9 cellular contexts compared by ENCODE assay signal in genomic region chr18:908631-909621, GRCh38. TPM values are rescaled to one million over a fixed set of nuclear protein-coding genes. Genes with fewer than 3 reads are reported as not detected.
DNase-seq lines count a peak whose midpoint lies in the region; ATAC-seq and TF ChIP-seq lines count a peak whose summit lies in the region.
"Had no signal": no experiment of that assay in that cellular context is flagged by ENCODE, and none has a peak within 500 bp of the region (broad histone marks: within the 10 kb centered on the region; RNA-seq: fewer than 3 reads in every experiment).

No MANE protein-coding gene starts in this region.

- H3K27me3 ChIP-seq in SK-N-SH (ENCODE audit: insufficient read depth) = peaks cover 73% of the 10 kb centered on the region
- peaks cover 98% of the 10 kb centered on the region for H3K27me3 ChIP-seq in hepatocyte
- no peaks in the 10 kb centered on the region for H3K27me3 ChIP-seq in PC-9 (ENCODE audit: insufficient read depth, low read depth)

- H3K4me3 ChIP-seq in SK-N-SH (ENCODE audit: low read depth in 2 of 2, low read length in 1 of 2) = peak overlapping the region; percentile 24 to 58; a peak in 3 of 4 replicates
- peak overlapping the region; percentile 42 for H3K4me3 ChIP-seq in hepatocyte
- H3K4me3 ChIP-seq in PC-9 = no peak overlapping the region

- no peak overlapping the region for H3K27ac Mint-ChIP-seq in stimulated activated naive B cell treated with anti-CD40 and anti-IgM and Interleukin-4, amounts not matched to agents 10 μg/mL and 1 μg/mL and 100 μg/mL, for 72 hours
- H3K27ac Mint-ChIP-seq: dendritic cell treated with granulocyte-macrophage colony-stimulating factor and Interleukin-4, amounts not matched to agents 40 ng/mL and 50 ng/mL, for 4 days had no signal

- CTCF ChIA-PET in SK-N-SH (lab: Yijun Ruan, JAX) (no interaction called here), PC-9 (lab: Charles Lee) (no interaction called here)

- peaks cover 0 to 4% of the 10 kb centered on the region in 2 donors for H3K36me3 Mint-ChIP-seq in stimulated activated naive B cell treated with anti-CD40 and anti-IgM and Interleukin-4, amounts not matched to agents 10 μg/mL and 1 μg/mL and 100 μg/mL, for 72 hours

- H3K9ac ChIP-seq in SK-N-SH = no peak overlapping the region

- H3K27me3 Mint-ChIP-seq in stimulated activated naive B cell treated with anti-CD40 and anti-IgM and Interleukin-4, amounts not matched to agents 10 μg/mL and 1 μg/mL and 100 μg/mL, for 72 hours = peaks cover 46 to 70% of the 10 kb centered on the region in 2 donors

- H2AFZ ChIP-seq in SK-N-SH (ENCODE audit: low read depth) (0 out of 2 replicates have a peak overlapping the region, but pooled peaks have one; percentile 29), hepatocyte (peak overlapping the region; percentile 49), PC-9 (no peak overlapping the region)

- intact Hi-C loops in PC-9 (cut with micrococcal nuclease; ENCODE audit: unreplicated experiment) = no loop called here

- H4K20me1 ChIP-seq in SK-N-SH (ENCODE audit: insufficient read depth) = no peaks in the 10 kb centered on the region
- no peaks in the 10 kb centered on the region for H4K20me1 ChIP-seq in hepatocyte (ENCODE audit: insufficient read depth, poor library complexity, severe bottlenecking)
- H4K20me1 ChIP-seq in PC-9 (ENCODE audit: insufficient read depth) = no peaks in the 10 kb centered on the region

- H3K9me3 Mint-ChIP-seq in stimulated activated naive B cell treated with anti-CD40 and anti-IgM and Interleukin-4, amounts not matched to agents 10 μg/mL and 1 μg/mL and 100 μg/mL, for 72 hours = no peaks in the 10 kb centered on the region
- H3K9me3 Mint-ChIP-seq: dendritic cell treated with granulocyte-macrophage colony-stimulating factor and Interleukin-4, amounts not matched to agents 40 ng/mL and 50 ng/mL, for 4 days had no signal

- H3K36me3 ChIP-seq in SK-N-SH (replicated peaks in 1 of 2; ENCODE audit: control insufficient read depth in 1 of 2, insufficient read depth in 2 of 2, low read length in 1 of 2) (no peaks in the 10 kb centered on the region), hepatocyte (replicated peaks; ENCODE audit: insufficient read depth, low read depth) (no peaks in the 10 kb centered on the region), PC-9 (ENCODE audit: low read depth) (no peaks in the 10 kb centered on the region)

- H3K27ac ChIP-seq in SK-N-SH (ENCODE audit: low read depth in 2 of 2, low read length in 1 of 2) = no peak overlapping the region
- H3K27ac ChIP-seq in hepatocyte = no peak overlapping the region
- no peak overlapping the region for H3K27ac ChIP-seq in PC-9

- H3K4me1 ChIP-seq in SK-N-SH (ENCODE audit: control insufficient read depth in 1 of 2, insufficient read depth in 2 of 2, low read depth in 1 of 2, low read length in 1 of 2) = no peaks in the 10 kb centered on the region
- H3K4me1 ChIP-seq in hepatocyte (ENCODE audit: insufficient read depth) = peaks cover 30% of the 10 kb centered on the region
- H3K4me1 ChIP-seq in PC-9 (replicated peaks; ENCODE audit: insufficient read depth) = no peaks in the 10 kb centered on the region

- BruUV-seq in PC-9 (replicated peaks; lab: Mats Ljungman, UMichigan) = no TSS peak

- no peak for TF ChIP-seq EP300 in SK-N-SH (IDR thresholded peaks at IDR 0.05; ENCODE audit: borderline replicate concordance in 1 of 2, low read depth in 1 of 2, low read length in 1 of 2)

- TF ChIP-seq RAD21 in SK-N-SH (IDR thresholded peaks at IDR 0.05; ENCODE audit: low read length) = no peak

- whole genome bisulfite sequencing in SK-N-SH (ENCODE audit: low lambda C conversion rate) = 5% methylated on average over 24 of the region's 65 CpGs
- 7% methylated on average over 60 of the region's 65 CpGs for WGBS in hepatocyte (ENCODE audit: low lambda C conversion rate, missing lambda C conversion rate)

- ATAC-seq in SK-N-SH treated with all-trans-retinoic acid at 6 μM for 48 hours (no peak; the same call in 2 of the 3 replicates), HG03521 (IDR thresholded peaks at IDR 0.05; ENCODE audit: unreplicated experiment) (no peak), GM18909 (IDR thresholded peaks at IDR 0.05; ENCODE audit: poor library complexity, unreplicated experiment) (no peak)
- ATAC-seq in stimulated activated naive B cell treated with anti-CD40 and anti-IgM and Interleukin-4, amounts not matched to agents 10 μg/mL and 1 μg/mL and 100 μg/mL, for 72 hours (replicated peaks) = no peak

- H3K9me2 ChIP-seq in SK-N-SH (no peaks in the 10 kb centered on the region), hepatocyte (replicated peaks; ENCODE audit: insufficient read depth) (no peaks in the 10 kb centered on the region), PC-9 (ENCODE audit: insufficient read depth) (no peaks in the 10 kb centered on the region)

- H3K4me2 ChIP-seq in SK-N-SH = peak overlapping the region; percentile 82
- peak overlapping the region; percentile 98 for H3K4me2 ChIP-seq in hepatocyte
- H3K4me2 ChIP-seq in PC-9 = no peak overlapping the region

- DNase-seq in SK-N-SH = peak; percentile 27
- peak; percentile 61 for DNase-seq in OCI-M1 (lab: John Stamatoyannopoulos, UW)
- DNase-seq in hepatocyte (ENCODE audit: low spot score) = no peak
- no peak for DNase-seq in stimulated activated naive B cell treated with anti-CD40 and anti-IgM and Interleukin-4, amounts not matched to agents 10 μg/mL and 1 μg/mL and 100 μg/mL, for 72 hours
- DNase-seq in PC-9 = no peak

- H3F3A ChIP-seq in SK-N-SH (replicated peaks; ENCODE audit: insufficient read depth) (no peaks in the 10 kb centered on the region), PC-9 (ENCODE audit: insufficient read depth, low read depth) (no peaks in the 10 kb centered on the region)

- H3K4me1 Mint-ChIP-seq in stimulated activated naive B cell treated with anti-CD40 and anti-IgM and Interleukin-4, amounts not matched to agents 10 μg/mL and 1 μg/mL and 100 μg/mL, for 72 hours = peaks cover 16 to 17% of the 10 kb centered on the region in 2 donors

- TF ChIP-seq CTCF in SK-N-SH (IDR thresholded peaks at IDR 0.05) (no peak), hepatocyte (IDR thresholded peaks at IDR 0.05; ENCODE audit: poor library complexity) (no peak), PC-9 (conservative IDR thresholded peaks at IDR 0.05) (no peak)

- no peaks in the 10 kb centered on the region for H3K9me3 ChIP-seq in SK-N-SH
- no peaks in the 10 kb centered on the region for H3K9me3 ChIP-seq in hepatocyte (ENCODE audit: low read depth)
- no peaks in the 10 kb centered on the region for H3K9me3 ChIP-seq in PC-9 (ENCODE audit: insufficient read depth, low read depth)

- peak overlapping the region; percentile 47 to 74 for H3K4me3 Mint-ChIP-seq in stimulated activated naive B cell treated with anti-CD40 and anti-IgM and Interleukin-4, amounts not matched to agents 10 μg/mL and 1 μg/mL and 100 μg/mL, for 72 hours
- H3K4me3 Mint-ChIP-seq: dendritic cell treated with granulocyte-macrophage colony-stimulating factor and Interleukin-4, amounts not matched to agents 40 ng/mL and 50 ng/mL, for 4 days had no signal

- POLR2A ChIA-PET in SK-N-SH (lab: Yijun Ruan, JAX) (no interaction called here), PC-9 (lab: Charles Lee; ENCODE audit: unreplicated experiment) (no interaction called here)

- H3K79me2 ChIP-seq in SK-N-SH (ENCODE audit: insufficient read depth) (no peaks in the 10 kb centered on the region), hepatocyte (no peaks in the 10 kb centered on the region), PC-9 (ENCODE audit: low read depth) (no peaks in the 10 kb centered on the region)

TF ChIP-seq in SK-N-SH, 30 proteins besides CTCF, POLR2A, EP300 and RAD21 (continues in another document):
- TF ChIP-seq POLR2AphosphoS5 (IDR thresholded peaks at IDR 0.05; ENCODE audit: low read depth, low read length) (no peak), TEAD4 (IDR thresholded peaks at IDR 0.05; ENCODE audit: borderline replicate concordance, insufficient read depth) (no peak), SMC3 (IDR thresholded peaks at IDR 0.05; ENCODE audit: low read depth, low read length) (no peak), GATA2 (CRISPR knock-in tag; IDR thresholded peaks at IDR 0.05) (no peak), PBX3 (IDR thresholded peaks at IDR 0.05) (no peak), MXI1 (IDR thresholded peaks at IDR 0.05; ENCODE audit: low read depth, low read length) (no peak), TAF1 (IDR thresholded peaks at IDR 0.05; ENCODE audit: borderline replicate concordance, low read depth, low read length) (no peak), ELF1 (IDR thresholded peaks at IDR 0.05) (no peak)

TF ChIP-seq in SK-N-SH treated with all-trans-retinoic acid at 6 μM for 48 hours, 23 proteins besides CTCF, POLR2A, EP300 and RAD21 (continues in another document):
- TF ChIP-seq CSRNP3 (CRISPR knock-in tag; IDR thresholded peaks at IDR 0.05) (no peak), ISL1 (CRISPR knock-in tag; IDR thresholded peaks at IDR 0.05) (no peak), ZFP30 (CRISPR knock-in tag; IDR thresholded peaks at IDR 0.05) (no peak), TOX (CRISPR knock-in tag; IDR thresholded peaks at IDR 0.05; ENCODE audit: borderline replicate concordance) (no peak), ZNF565 (CRISPR knock-in tag; conservative IDR thresholded peaks at IDR 0.05; ENCODE audit: low read depth) (no peak), ARNTL (CRISPR knock-in tag; IDR thresholded peaks at IDR 0.05; ENCODE audit: borderline replicate concordance, low read depth) (no peak), PPARA (CRISPR knock-in tag; IDR thresholded peaks at IDR 0.05; ENCODE audit: borderline replicate concordance) (no peak), ZC3H10 (CRISPR knock-in tag; IDR thresholded peaks at IDR 0.05) (no peak), ZFP3 (CRISPR knock-in tag; IDR thresholded peaks at IDR 0.05) (no peak), CSDC2 (CRISPR knock-in tag; IDR thresholded peaks at IDR 0.05) (no peak), TCF4 (CRISPR knock-in tag; IDR thresholded peaks at IDR 0.05; ENCODE audit: borderline replicate concordance) (no peak), OSR1 (CRISPR knock-in tag; IDR thresholded peaks at IDR 0.05) (no peak)

RNA-seq across cellular contexts. Expression of gene ADCYAP1, which starts 4.3 kb away (rescaled TPM):
- polyA plus RNA-seq in SK-N-SH (2012; rRNA removed) (not detected in 2 replicates), hepatocyte (0.31 and 0.40 TPM in 2 replicates)
- not detected in 2 replicates for polyA plus RNA-seq in SK-N-SH (2012; cell fraction: cytosol; rRNA removed)
- not detected in 2 replicates for polyA plus RNA-seq in SK-N-SH (2012; cell fraction: nucleus; rRNA removed)
- total RNA-seq in hepatocyte (0.40 and 1.7 TPM in 2 replicates), PC-9 (2021) (not detected in 2 replicates)

Comparison
In these comparisons a context has a peak if more than half of its experiments do, and no peak if none do; other contexts are left out.
1. DNase-seq: peak in SK-N-SH (single experiment) and OCI-M1 (single experiment); none in hepatocyte (single experiment), stimulated activated naive B cell treated with anti-CD40 and anti-IgM and Interleukin-4, amounts not matched to agents 10 μg/mL and 1 μg/mL and 100 μg/mL, for 72 hours (single experiment) and PC-9 (0 of 2).